In genomic region chr1:204885790-204886189, GRCh38 we compare ENCODE assay signal across 1 cellular context.
TF ChIP-seq lines count a peak whose summit lies in the region.

No MANE protein-coding gene starts in this region.

TF ChIP-seq in liver, 16 proteins besides CTCF, POLR2A, EP300 and RAD21 (continued from another document):
- TF ChIP-seq REST (IDR thresholded peaks at IDR 0.05) (no peak), FOXA1 (IDR thresholded peaks at IDR 0.05) (no peak), FOXA2 (IDR thresholded peaks at IDR 0.05) (no peak), RXRA (IDR thresholded peaks at IDR 0.05) (no peak), NR2F2 (IDR thresholded peaks at IDR 0.05) (no peak), SP1 (IDR thresholded peaks at IDR 0.05) (no peak), TAF1 (conservative IDR thresholded peaks at IDR 0.05) (no peak)
- TF ChIP-seq, protein P1, sequence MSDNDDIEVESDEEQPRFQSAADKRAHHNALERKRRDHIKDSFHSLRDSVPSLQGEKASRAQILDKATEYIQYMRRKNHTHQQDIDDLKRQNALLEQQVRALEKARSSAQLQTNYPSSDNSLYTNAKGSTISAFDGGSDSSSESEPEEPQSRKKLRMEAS (IDR thresholded peaks at IDR 0.05) = no peak
- TF ChIP-seq, protein P2, sequence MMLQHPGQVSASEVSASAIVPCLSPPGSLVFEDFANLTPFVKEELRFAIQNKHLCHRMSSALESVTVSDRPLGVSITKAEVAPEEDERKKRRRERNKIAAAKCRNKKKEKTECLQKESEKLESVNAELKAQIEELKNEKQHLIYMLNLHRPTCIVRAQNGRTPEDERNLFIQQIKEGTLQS (IDR thresholded peaks at IDR 0.05) = no peak
